In genomic region chr9:86731511-86731993, GRCh38 we compare ENCODE assay signal across 19 cellular contexts.
A peak's percentile ranks its signal among the peaks of the same experiment; 100 is the strongest.
DNase-seq lines count a peak whose midpoint lies in the region; ATAC-seq, FAIRE-seq and TF ChIP-seq lines count a peak whose summit lies in the region.
"Had no signal": no experiment of that assay in that cellular context is flagged by ENCODE, and none has a peak within 500 bp of the region (broad histone marks: within the 10 kb centered on the region; RNA-seq: fewer than 3 reads in every experiment).

No MANE protein-coding gene starts in this region.

- no peaks in the 10 kb centered on the region for H3K79me2 ChIP-seq in keratinocyte (ENCODE audit: control insufficient read depth, insufficient read depth, low read length)

- H4K20me1 ChIP-seq in keratinocyte (ENCODE audit: control insufficient read depth, extremely low read depth, insufficient read depth, low read length) = no peaks in the 10 kb centered on the region

- no peaks in the 10 kb centered on the region for H3K27me3 ChIP-seq in keratinocyte (ENCODE audit: control insufficient read depth, extremely low read depth, insufficient read depth, low read length)
- no peaks in the 10 kb centered on the region for H3K27me3 ChIP-seq in tibial artery

- H3K9me3 ChIP-seq in keratinocyte (ENCODE audit: control insufficient read depth, low read depth, low read length) (no peaks in the 10 kb centered on the region), tibial artery (no peaks in the 10 kb centered on the region)

- ATAC-seq in HG03280 (IDR thresholded peaks at IDR 0.05; ENCODE audit: unreplicated experiment) = no peak
- ATAC-seq: effector memory CD8-positive, alpha-beta T cell; stimulated activated naive B cell treated with anti-CD40 and anti-IgM and Interleukin-4, amounts not matched to agents 10 μg/mL and 1 μg/mL and 100 μg/mL, for 72 hours; T-cell had no signal

- intact Hi-C loops in tibial artery (cut with DNase I; ENCODE audit: low total_unique reads) = no loop called here

- no peak overlapping the region for H3K9ac ChIP-seq in keratinocyte (ENCODE audit: control insufficient read depth, extremely low read depth, insufficient read depth, low read length)

- peak; percentile 49 for DNase-seq in LHCN-M2 (ENCODE audit: low read depth)
- DNase-seq in cardiac fibroblast (ENCODE audit: low read depth in 2 of 2) = peak; percentile 58 to 93
- DNase-seq in keratinocyte (ENCODE audit: low read depth, low spot score) = no peak
- DNase-seq in tibial artery = peak in 1 of 2 donors; percentile 55
- no peak for DNase-seq in amniotic stem cell (lab: John Stamatoyannopoulos, UW)
- no peak for DNase-seq in activated CD8-positive, alpha-beta memory T cell treated with anti-CD3 and anti-CD28 coated beads, Interleukin-2, amount 50 U/mL, for 4 hours
- DNase-seq in Ammon's horn (ENCODE audit: low spot score) = no peak
- DNase-seq: activated CD4-positive, alpha-beta T cell treated with anti-CD3 and anti-CD28 coated beads for 1 hour; activated T-cell treated with anti-CD3 and anti-CD28 coated beads, Interleukin-2, amount 50 U/mL, for 1 hour; anterior cingulate cortex; CD4-positive, CD25-positive, alpha-beta regulatory T cell; effector memory CD8-positive, alpha-beta T cell; mesendoderm; NCI-H1092 treated with DMSO at 0.1 percent for 48 hours; NCI-H446; stimulated activated CD4-positive, alpha-beta T cell treated with anti-CD3 and anti-CD28 coated beads, Interleukin-4, amount 100 ng/mL, for 24 hours; stimulated activated naive B cell treated with anti-CD40 and anti-IgM and Interleukin-4, amounts not matched to agents 10 μg/mL and 1 μg/mL and 100 μg/mL, for 72 hours; T-cell had no signal

- dilution Hi-C loops in keratinocyte (cut with MboI; ENCODE audit: extremely low pct_ligation_motif_present, low sequenced_read_pairs) = no loop called here

- TF ChIP-seq CTCF in cardiac fibroblast (IDR thresholded peaks at IDR 0.05; ENCODE audit: low read depth, low read length) (no peak), keratinocyte (optimal IDR thresholded peaks at IDR 0.05 in 1 of 3, IDR thresholded peaks at IDR 0.05 in 1 of 3, conservative IDR thresholded peaks at IDR 0.05 in 1 of 3; ENCODE audit: extremely low read depth in 1 of 3, insufficient read depth in 2 of 3, low read length in 3 of 3) (no peak), tibial artery (IDR thresholded peaks at IDR 0.05) (no peak)

- H2AFZ ChIP-seq in keratinocyte (ENCODE audit: control insufficient read depth, low read length) = no peak overlapping the region

- FAIRE-seq in keratinocyte (lab: Jason Lieb, UNC) = peak; percentile 65

- peaks cover 18% of the 10 kb centered on the region for H3K4me1 ChIP-seq in keratinocyte (ENCODE audit: control insufficient read depth, extremely low read depth, insufficient read depth, low read length)
- peaks cover 0 to 34% (median 2%) of the 10 kb centered on the region in 4 donors for H3K4me1 ChIP-seq in tibial artery

- H3K36me3 ChIP-seq in keratinocyte (ENCODE audit: control insufficient read depth in 2 of 2, extremely low read depth in 1 of 2, insufficient read depth in 2 of 2, low read length in 2 of 2) = no peaks in the 10 kb centered on the region
- no peaks in the 10 kb centered on the region for H3K36me3 ChIP-seq in tibial artery

- H3K4me3 ChIP-seq in cardiac fibroblast (replicated peaks in 1 of 2; ENCODE audit: low read depth in 2 of 2, low read length in 2 of 2) = no peak overlapping the region
- H3K4me3 ChIP-seq in keratinocyte (ENCODE audit: control insufficient read depth in 2 of 3, extremely low read depth in 1 of 3, insufficient read depth in 2 of 3, low read depth in 1 of 3, low read length in 3 of 3) = no peak overlapping the region
- no peak overlapping the region for H3K4me3 ChIP-seq in tibial artery

- no peaks in the 10 kb centered on the region for H3K9me1 ChIP-seq in keratinocyte (ENCODE audit: control insufficient read depth, extremely low read depth, insufficient read depth, low read length)

- peak overlapping the region; percentile 44 for H3K27ac ChIP-seq in keratinocyte (ENCODE audit: control insufficient read depth, insufficient read depth, low read length)
- peak overlapping the region; percentile 8 to 51 for H3K27ac ChIP-seq in tibial artery

- H3K4me2 ChIP-seq in keratinocyte (ENCODE audit: control insufficient read depth, extremely low read depth, insufficient read depth, low read depth, low read length) = no peak overlapping the region

Comparison
In these comparisons a context has a peak if more than half of its experiments do, and no peak if none do; other contexts are left out.
1. DNase-seq: peak in LHCN-M2 (single experiment) and cardiac fibroblast (2 of 2); none in keratinocyte (single experiment), amniotic stem cell (single experiment), activated CD8-positive, alpha-beta memory T cell treated with anti-CD3 and anti-CD28 coated beads, Interleukin-2, amount 50 U/mL, for 4 hours (single experiment) and Ammon's horn (single experiment).